In genomic region chr5:2602451-2603045, GRCh38 we compare ENCODE assay signal across 15 cellular contexts.
DNase-seq lines count a peak whose midpoint lies in the region; ATAC-seq and TF ChIP-seq lines count a peak whose summit lies in the region.
"Had no signal": no experiment of that assay in that cellular context is flagged by ENCODE, and none has a peak within 500 bp of the region (broad histone marks: within the 10 kb centered on the region; RNA-seq: fewer than 3 reads in every experiment).

No MANE protein-coding gene starts in this region.

- H2AK5ac ChIP-seq in neuronal stem cell (ENCODE audit: low read depth, low read length), result no peak overlapping the region

- no peak for TF ChIP-seq EP300 in esophagus muscularis mucosa (IDR thresholded peaks at IDR 0.05)

- no peaks in the 10 kb centered on the region for H3K79me1 ChIP-seq in neuronal stem cell (ENCODE audit: low read depth, low read length)

- no peak overlapping the region for H2BK15ac ChIP-seq in neuronal stem cell (ENCODE audit: low read length)

- no peak overlapping the region for H3K9ac ChIP-seq in BLaER1
- H3K9ac ChIP-seq in neuronal stem cell (ENCODE audit: low read depth, low read length, poor library complexity), result no peak overlapping the region

- H3K9me3 ChIP-seq in BLaER1 (no peaks in the 10 kb centered on the region), esophagus muscularis mucosa (no peaks in the 10 kb centered on the region), neuronal stem cell (replicated peaks in 1 of 2; ENCODE audit: control insufficient read depth in 2 of 2, insufficient read depth in 1 of 2, low read depth in 1 of 2, low read length in 2 of 2) (peaks cover 0 to 3% of the 10 kb centered on the region in 2 donors)

- intact Hi-C loops in esophagus muscularis mucosa (cut with DNase I), result no loop called here

- ATAC-seq in GM19397 (IDR thresholded peaks at IDR 0.05; ENCODE audit: unreplicated experiment), result no peak
- ATAC-seq: CD8-positive, alpha-beta T cell; GM12878 had no signal

- TF ChIP-seq POLR2A in esophagus muscularis mucosa (IDR thresholded peaks at IDR 0.05; ENCODE audit: low read depth), result no peak

- no peak overlapping the region for H4K8ac ChIP-seq in neuronal stem cell (ENCODE audit: low read depth, low read length)

- no peak overlapping the region for H3K18ac ChIP-seq in neuronal stem cell (ENCODE audit: low read length)

- H3K14ac ChIP-seq in neuronal stem cell (ENCODE audit: low read length), result no peak overlapping the region

- H3K23ac ChIP-seq in neuronal stem cell (ENCODE audit: low read depth, low read length, poor library complexity), result no peak overlapping the region

- no peaks in the 10 kb centered on the region for H3K27me3 ChIP-seq in BLaER1
- H3K27me3 ChIP-seq in esophagus muscularis mucosa, result peaks cover 0 to 21% (median 0%) of the 10 kb centered on the region in 4 donors
- H3K27me3 ChIP-seq in neuronal stem cell (ENCODE audit: control insufficient read depth in 3 of 3, insufficient read depth in 3 of 3, low read depth in 1 of 3, low read length in 3 of 3), result no peaks in the 10 kb centered on the region

- H3K4me3 ChIP-seq in BLaER1 (no peak overlapping the region), esophagus muscularis mucosa (no peak overlapping the region), neuronal stem cell (ENCODE audit: low read length in 2 of 2) (no peak overlapping the region)
- H3K4me3 ChIP-seq: GM12878 had no signal

- no peaks in the 10 kb centered on the region for H4K20me1 ChIP-seq in BLaER1

- no peak overlapping the region for H2BK5ac ChIP-seq in neuronal stem cell (ENCODE audit: low read length)

- H2BK12ac ChIP-seq in neuronal stem cell (ENCODE audit: low read length), result no peak overlapping the region

- H3K27ac ChIP-seq in BLaER1 (no peak overlapping the region), esophagus muscularis mucosa (replicated peaks in 1 of 4) (no peak overlapping the region), neuronal stem cell (replicated peaks; ENCODE audit: low read length) (no peak overlapping the region)

- 19% methylated on average over 5 of the region's 5 CpGs for WGBS in esophagus muscularis mucosa
- no CpG with 5 or more reads among the region's 5 CpGs for WGBS in neuronal stem cell (ENCODE audit: extremely low coverage in 2 of 2, insufficient read length in 2 of 2, insufficient replicate concordance in 1 of 2), 2 donors

- H3K4ac ChIP-seq in neuronal stem cell (ENCODE audit: low read length), result no peak overlapping the region

- H3K4me1 ChIP-seq in BLaER1, result peaks cover 9% of the 10 kb centered on the region
- H3K4me1 ChIP-seq in esophagus muscularis mucosa, result no peaks in the 10 kb centered on the region
- H3K4me1 ChIP-seq in neuronal stem cell (ENCODE audit: control insufficient read depth in 2 of 2, insufficient read depth in 1 of 2, low read depth in 1 of 2, low read length in 2 of 2), result peaks cover 0 to under 1% of the 10 kb centered on the region in 2 donors

- no peak overlapping the region for H4K91ac ChIP-seq in neuronal stem cell (ENCODE audit: low read depth, low read length, poor library complexity)

- H3K36me3 ChIP-seq in BLaER1, result no peaks in the 10 kb centered on the region
- no peaks in the 10 kb centered on the region for H3K36me3 ChIP-seq in esophagus muscularis mucosa
- H3K36me3 ChIP-seq in neuronal stem cell (replicated peaks in 1 of 2; ENCODE audit: control insufficient read depth in 2 of 2, insufficient read depth in 2 of 2, low read length in 2 of 2), result no peaks in the 10 kb centered on the region

- no peak for TF ChIP-seq CTCF in esophagus muscularis mucosa (IDR thresholded peaks at IDR 0.05)

- DNase-seq in Kasumi-1 (lab: John Stamatoyannopoulos, UW), result peak; percentile 58 to 64
- peak; percentile 66 for DNase-seq in esophagus muscularis mucosa (ENCODE audit: extremely low spot score)
- DNase-seq in neuronal stem cell (ENCODE audit: low spot score), result no peak
- no peak for DNase-seq in GF-D8 (lab: John Stamatoyannopoulos, UW)
- DNase-seq in 8988T, result no peak
- DNase-seq: ACHN; AML-193; Calu3; CD8-positive, alpha-beta T cell; DMS79 treated with DMSO at 0.1 percent for 48 hours; H9; IMR-90 had no signal

- no peak overlapping the region for H2BK120ac ChIP-seq in neuronal stem cell (ENCODE audit: low read depth, low read length)

- peak overlapping the region; percentile 25 for H3K4me2 ChIP-seq in BLaER1
- no peak overlapping the region for H3K4me2 ChIP-seq in neuronal stem cell (ENCODE audit: insufficient read depth, low read length, poor library complexity, severe bottlenecking)

- peak overlapping the region; percentile 56 for H2AFZ ChIP-seq in neuronal stem cell (ENCODE audit: low read length)

Comparison
In these comparisons a context has a peak if more than half of its experiments do, and no peak if none do; other contexts are left out.
1. DNase-seq: peak in Kasumi-1 (2 of 2) and esophagus muscularis mucosa (single experiment); none in neuronal stem cell (single experiment), GF-D8 (single experiment) and 8988T (single experiment).